1 cellular context compared by ENCODE assay signal in genomic region chr5:882253-883185, GRCh38.
TF ChIP-seq lines count a peak whose summit lies in the region.

No MANE protein-coding gene starts in this region.

TF ChIP-seq in K562, 482 proteins besides CTCF, POLR2A, EP300 and RAD21:
- TF ChIP-seq POLR2G (IDR thresholded peaks at IDR 0.05; ENCODE audit: low read depth, low read length): peak; percentile 67
- no peak for TF ChIP-seq SRSF1 (IDR thresholded peaks at IDR 0.05; ENCODE audit: low read depth, low read length)
- TF ChIP-seq ZBTB1 (CRISPR knock-in tag; IDR thresholded peaks at IDR 0.05; ENCODE audit: borderline replicate concordance, low read depth): peak; percentile 95
- peak; percentile 47; the same call in 1 of the 2 replicates for TF ChIP-seq SUPT5H (IDR thresholded peaks at IDR 0.05)
- TF ChIP-seq RBFOX2 (IDR thresholded peaks at IDR 0.05; ENCODE audit: low read depth, low read length): peak; percentile 56; the same call in 1 of the 2 replicates
- peak; percentile 43; the same call in 1 of the 2 replicates for TF ChIP-seq MAX (CRISPR knock-in tag; IDR thresholded peaks at IDR 0.05)
- TF ChIP-seq, protein P1, sequence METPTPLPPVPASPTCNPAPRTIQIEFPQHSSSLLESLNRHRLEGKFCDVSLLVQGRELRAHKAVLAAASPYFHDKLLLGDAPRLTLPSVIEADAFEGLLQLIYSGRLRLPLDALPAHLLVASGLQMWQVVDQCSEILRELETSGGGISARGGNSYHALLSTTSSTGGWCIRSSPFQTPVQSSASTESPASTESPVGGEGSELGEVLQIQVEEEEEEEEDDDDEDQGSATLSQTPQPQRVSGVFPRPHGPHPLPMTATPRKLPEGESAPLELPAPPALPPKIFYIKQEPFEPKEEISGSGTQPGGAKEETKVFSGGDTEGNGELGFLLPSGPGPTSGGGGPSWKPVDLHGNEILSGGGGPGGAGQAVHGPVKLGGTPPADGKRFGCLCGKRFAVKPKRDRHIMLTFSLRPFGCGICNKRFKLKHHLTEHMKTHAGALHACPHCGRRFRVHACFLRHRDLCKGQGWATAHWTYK (CRISPR knock-in tag; IDR thresholded peaks at IDR 0.05): peak; percentile 66; the same call in 1 of the 2 replicates
- peak; percentile 64; the same call in 1 of the 2 replicates for TF ChIP-seq CBFB (CRISPR knock-in tag; IDR thresholded peaks at IDR 0.05)
- TF ChIP-seq STAT5A (IDR thresholded peaks at IDR 0.05; ENCODE audit: borderline replicate concordance, low read length): peak; percentile 44; the same call in 1 of the 2 replicates
- TF ChIP-seq, protein P2, sequence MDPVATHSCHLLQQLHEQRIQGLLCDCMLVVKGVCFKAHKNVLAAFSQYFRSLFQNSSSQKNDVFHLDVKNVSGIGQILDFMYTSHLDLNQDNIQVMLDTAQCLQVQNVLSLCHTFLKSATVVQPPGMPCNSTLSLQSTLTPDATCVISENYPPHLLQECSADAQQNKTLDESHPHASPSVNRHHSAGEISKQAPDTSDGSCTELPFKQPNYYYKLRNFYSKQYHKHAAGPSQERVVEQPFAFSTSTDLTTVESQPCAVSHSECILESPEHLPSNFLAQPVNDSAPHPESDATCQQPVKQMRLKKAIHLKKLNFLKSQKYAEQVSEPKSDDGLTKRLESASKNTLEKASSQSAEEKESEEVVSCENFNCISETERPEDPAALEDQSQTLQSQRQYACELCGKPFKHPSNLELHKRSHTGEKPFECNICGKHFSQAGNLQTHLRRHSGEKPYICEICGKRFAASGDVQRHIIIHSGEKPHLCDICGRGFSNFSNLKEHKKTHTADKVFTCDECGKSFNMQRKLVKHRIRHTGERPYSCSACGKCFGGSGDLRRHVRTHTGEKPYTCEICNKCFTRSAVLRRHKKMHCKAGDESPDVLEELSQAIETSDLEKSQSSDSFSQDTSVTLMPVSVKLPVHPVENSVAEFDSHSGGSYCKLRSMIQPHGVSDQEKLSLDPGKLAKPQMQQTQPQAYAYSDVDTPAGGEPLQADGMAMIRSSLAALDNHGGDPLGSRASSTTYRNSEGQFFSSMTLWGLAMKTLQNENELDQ (CRISPR knock-in tag; IDR thresholded peaks at IDR 0.05; ENCODE audit: borderline replicate concordance): no peak
- TF ChIP-seq RBM22 (IDR thresholded peaks at IDR 0.05; ENCODE audit: low read depth, low read length, poor library complexity, severe bottlenecking): peak; percentile 52
